18 cellular contexts compared by ENCODE assay signal in genomic region chr4:86565641-86566040, GRCh38. TPM values are rescaled to one million over a fixed set of nuclear protein-coding genes. Genes with fewer than 3 reads are reported as not detected.
DNase-seq lines count a peak whose midpoint lies in the region; ATAC-seq and TF ChIP-seq lines count a peak whose summit lies in the region.
"Had no signal": no experiment of that assay in that cellular context is flagged by ENCODE, and none has a peak within 500 bp of the region (broad histone marks: within the 10 kb centered on the region; RNA-seq: fewer than 3 reads in every experiment).

No MANE protein-coding gene starts in this region.

- H3K4me3 Mint-ChIP-seq in endodermal cell: no peak overlapping the region
- H3K4me3 Mint-ChIP-seq in effector memory CD8-positive, alpha-beta T cell: no peak overlapping the region
- H3K4me3 Mint-ChIP-seq: CD14-positive monocyte, T-cell had no signal

- H3K27me3 Mint-ChIP-seq in endodermal cell (ENCODE audit: insufficient read depth): peaks cover 80% of the 10 kb centered on the region
- no peaks in the 10 kb centered on the region for H3K27me3 Mint-ChIP-seq in effector memory CD8-positive, alpha-beta T cell

- H3K36me3 ChIP-seq in H7 (replicated peaks; ENCODE audit: control insufficient read depth, insufficient read depth, low read length) (no peaks in the 10 kb centered on the region), endodermal cell (ENCODE audit: control insufficient read depth, insufficient read depth, low read length) (no peaks in the 10 kb centered on the region)
- H3K36me3 ChIP-seq: Peyer's patch had no signal

- no peak overlapping the region for H3K9ac ChIP-seq in endodermal cell (ENCODE audit: extremely low read depth, low read length, poor library complexity, severe bottlenecking)

- H3K4me1 ChIP-seq in endodermal cell (ENCODE audit: control insufficient read depth, insufficient read depth, low read length): peaks cover 7% of the 10 kb centered on the region
- H3K4me1 ChIP-seq: Caco-2, Peyer's patch had no signal

- no peaks in the 10 kb centered on the region for H3K36me3 Mint-ChIP-seq in endodermal cell (ENCODE audit: low read depth)
- H3K36me3 Mint-ChIP-seq in effector memory CD8-positive, alpha-beta T cell (ENCODE audit: insufficient read depth): no peaks in the 10 kb centered on the region
- H3K36me3 Mint-ChIP-seq: CD14-positive monocyte, T-cell had no signal

- no peak for TF ChIP-seq CTCF in endodermal cell (conservative IDR thresholded peaks at IDR 0.05)

- peaks cover 38% of the 10 kb centered on the region for H3K4me1 Mint-ChIP-seq in endodermal cell
- peaks cover 0 to 7% of the 10 kb centered on the region in 2 donors for H3K4me1 Mint-ChIP-seq in effector memory CD8-positive, alpha-beta T cell (ENCODE audit: low read depth in 2 of 2)

- no peak for ATAC-seq in effector memory CD8-positive, alpha-beta T cell (replicated peaks)
- ATAC-seq in GM19395 (IDR thresholded peaks at IDR 0.05; ENCODE audit: unreplicated experiment): no peak
- ATAC-seq: K562, T-cell had no signal

- no peaks in the 10 kb centered on the region for H3K9me3 ChIP-seq in endodermal cell (ENCODE audit: control insufficient read depth, low read length)
- H3K9me3 ChIP-seq: Caco-2, Peyer's patch had no signal

- H3K27ac Mint-ChIP-seq in endodermal cell: no peak overlapping the region
- no peak overlapping the region for H3K27ac Mint-ChIP-seq in effector memory CD8-positive, alpha-beta T cell
- H3K27ac Mint-ChIP-seq: CD14-positive monocyte, T-cell had no signal

- H3K27ac ChIP-seq in endodermal cell (ENCODE audit: low read depth, low read length): no peak overlapping the region
- H3K27ac ChIP-seq: Peyer's patch had no signal

- WGBS in endodermal cell (ENCODE audit: insufficient coverage in 1 of 2, insufficient read length in 1 of 2), 2 experiments: 94 to 100% methylated on average over 2 of the region's 2 CpGs

- no peaks in the 10 kb centered on the region for H3K9me3 Mint-ChIP-seq in endodermal cell
- H3K9me3 Mint-ChIP-seq in effector memory CD8-positive, alpha-beta T cell: no peaks in the 10 kb centered on the region
- H3K9me3 Mint-ChIP-seq: CD14-positive monocyte, T-cell had no signal

- DNase-seq in Kasumi-1 (lab: John Stamatoyannopoulos, UW) (peak; percentile 92 to 93), NOMO-1 treated with dmso at 0.1 percent for 144 hours (lab: John Stamatoyannopoulos, UW; ENCODE audit: unreplicated experiment) (peak; percentile 83), SKM-1 treated with dmso at 0.1 percent for 144 hours (lab: John Stamatoyannopoulos, UW; ENCODE audit: unreplicated experiment) (peak; percentile 92), H7 (no peak), endodermal cell (no peak)
- DNase-seq in effector memory CD8-positive, alpha-beta T cell: no peak
- DNase-seq: Caco-2, GOT3, NCI-H1105 treated with DMSO at 0.1 percent for 48 hours, NCI-H1694, NCI-H510A, NCI-H748 treated with DMSO at 0.1 percent for 48 hours, Peyer's patch, T-cell had no signal

- H3K27me3 ChIP-seq in H7 (ENCODE audit: control insufficient read depth, insufficient read depth, low read length): no peaks in the 10 kb centered on the region
- peaks cover 84% of the 10 kb centered on the region for H3K27me3 ChIP-seq in endodermal cell (ENCODE audit: control insufficient read depth, insufficient read depth, low read length, poor library complexity, severe bottlenecking)
- H3K27me3 ChIP-seq: Peyer's patch had no signal

- H3K4me3 ChIP-seq in H7 (ENCODE audit: insufficient read depth, low read depth, low read length) (no peak overlapping the region), endodermal cell (ENCODE audit: low read length) (no peak overlapping the region)
- H3K4me3 ChIP-seq: GM12878, K562, Peyer's patch had no signal

RNA-seq across cellular contexts. Expression of gene PTPN13, which starts 28.5 kb away (rescaled TPM):
- total RNA-seq in H7 (2014; rRNA removed; shearing (Covaris generic)): 29.2 and 33.0 TPM in 2 replicates
- total RNA-seq in endodermal cell: 100 to 1,000 TPM; 130 to 238 TPM
- 66.8 TPM for polyA plus RNA-seq in endodermal cell (2013, experiment 1 of 2)
- 65.2 TPM for polyA plus RNA-seq in endodermal cell (2013, experiment 2 of 2)
- polyA plus RNA-seq: K562 had no signal

Comparison
In these comparisons a context has a peak if more than half of its experiments do, and no peak if none do; other contexts are left out.
1. DNase-seq: peak in Kasumi-1 (2 of 2), NOMO-1 treated with dmso at 0.1 percent for 144 hours (single experiment) and SKM-1 treated with dmso at 0.1 percent for 144 hours (single experiment); none in H7 (single experiment), endodermal cell (single experiment) and effector memory CD8-positive, alpha-beta T cell (0 of 3).